In the genomic region with DNA sequence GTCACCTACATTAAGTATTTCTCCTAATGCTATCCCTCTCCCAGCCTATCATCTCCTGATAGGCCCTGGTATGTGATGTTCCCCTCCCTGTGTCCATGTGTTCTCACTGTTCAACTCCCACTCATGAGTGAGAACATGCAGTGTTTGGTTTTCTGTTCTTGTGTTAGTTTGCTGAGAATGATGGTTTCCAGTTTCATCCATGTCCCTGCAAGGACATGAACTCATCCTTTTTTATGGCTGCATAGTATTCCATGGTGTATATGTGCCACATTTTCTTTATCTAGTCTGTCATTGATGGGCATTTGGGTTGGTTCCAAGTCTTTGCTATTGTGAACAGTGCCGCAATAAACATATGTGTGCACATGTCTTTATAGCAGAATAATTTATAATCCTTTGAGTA, we compare ENCODE assay signal across 4 cellular contexts. TPM values are rescaled to one million over a fixed set of nuclear protein-coding genes. Genes with fewer than 3 reads are reported as not detected.
"Had no signal": no experiment of that assay in that cellular context is flagged by ENCODE, and none has a peak within 500 bp of the region (broad histone marks: within the 10 kb centered on the region; RNA-seq: fewer than 3 reads in every experiment).

No MANE protein-coding gene starts in this region.

RNA-seq across cellular contexts. Expression of a gene that starts 12.7 kb away (rescaled TPM):
- total RNA-seq: LHCN-M2, M059J, MCF 10A, NCI-H460 had no signal
